Comparison of ENCODE assay signal across 1 cellular context in the genomic region with DNA sequence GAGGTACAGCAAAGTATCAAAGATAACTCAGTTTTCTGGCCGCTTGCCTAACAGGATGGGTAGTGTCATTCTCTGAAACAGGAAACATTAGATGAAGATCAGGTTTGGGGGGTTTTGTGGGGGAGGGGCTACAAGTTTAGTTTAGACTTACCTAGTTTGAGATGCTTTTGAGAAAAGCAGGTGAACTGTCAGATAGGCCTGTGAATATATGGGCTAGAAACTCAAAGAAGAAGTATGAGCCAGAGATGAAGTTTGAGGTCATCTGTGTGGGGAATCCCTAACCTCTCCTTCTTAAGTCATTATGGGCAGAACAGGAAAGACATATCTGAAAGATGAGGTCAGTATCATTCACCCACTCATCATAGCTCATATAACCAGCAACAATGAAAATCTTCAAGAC.
TF ChIP-seq lines count a peak whose summit lies in the region.

No MANE protein-coding gene starts in this region.

TF ChIP-seq in GM12878, 131 proteins besides CTCF, POLR2A, EP300 and RAD21 (continued from another document):
- TF ChIP-seq, protein P1, sequence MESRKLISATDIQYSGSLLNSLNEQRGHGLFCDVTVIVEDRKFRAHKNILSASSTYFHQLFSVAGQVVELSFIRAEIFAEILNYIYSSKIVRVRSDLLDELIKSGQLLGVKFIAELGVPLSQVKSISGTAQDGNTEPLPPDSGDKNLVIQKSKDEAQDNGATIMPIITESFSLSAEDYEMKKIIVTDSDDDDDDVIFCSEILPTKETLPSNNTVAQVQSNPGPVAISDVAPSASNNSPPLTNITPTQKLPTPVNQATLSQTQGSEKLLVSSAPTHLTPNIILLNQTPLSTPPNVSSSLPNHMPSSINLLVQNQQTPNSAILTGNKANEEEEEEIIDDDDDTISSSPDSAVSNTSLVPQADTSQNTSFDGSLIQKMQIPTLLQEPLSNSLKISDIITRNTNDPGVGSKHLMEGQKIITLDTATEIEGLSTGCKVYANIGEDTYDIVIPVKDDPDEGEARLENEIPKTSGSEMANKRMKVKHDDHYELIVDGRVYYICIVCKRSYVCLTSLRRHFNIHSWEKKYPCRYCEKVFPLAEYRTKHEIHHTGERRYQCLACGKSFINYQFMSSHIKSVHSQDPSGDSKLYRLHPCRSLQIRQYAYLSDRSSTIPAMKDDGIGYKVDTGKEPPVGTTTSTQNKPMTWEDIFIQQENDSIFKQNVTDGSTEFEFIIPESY (IDR thresholded peaks at IDR 0.05), result no peak
- TF ChIP-seq ZSCAN29 (IDR thresholded peaks at IDR 0.05) (no peak), ZNF217 (IDR thresholded peaks at IDR 0.05) (no peak), BACH1 (IDR thresholded peaks at IDR 0.05; ENCODE audit: borderline replicate concordance) (no peak), SRF (IDR thresholded peaks at IDR 0.05; ENCODE audit: low read depth in 2 of 2, low read length in 2 of 2) (no peak), FOXK2 (IDR thresholded peaks at IDR 0.05) (no peak), HDAC2 (IDR thresholded peaks at IDR 0.05) (no peak), ATF7 (IDR thresholded peaks at IDR 0.05; ENCODE audit: low read depth) (peak; percentile 68), MTA2 (IDR thresholded peaks at IDR 0.05; ENCODE audit: low read depth) (no peak), RELA (IDR thresholded peaks at IDR 0.05; ENCODE audit: borderline replicate concordance, partially characterized antibody) (no peak), FOS (IDR thresholded peaks at IDR 0.05; ENCODE audit: borderline replicate concordance, extremely low read depth, insufficient read length) (no peak), ZNF24 (IDR thresholded peaks at IDR 0.05) (no peak), SUZ12 (IDR thresholded peaks at IDR 0.05; ENCODE audit: unreplicated experiment) (no peak), IKZF1 (conservative IDR thresholded peaks at IDR 0.05) (no peak), TCF3 (IDR thresholded peaks at IDR 0.05; ENCODE audit: borderline replicate concordance, insufficient read depth, low read depth, low read length) (no peak), NR2C2 (IDR thresholded peaks at IDR 0.05; ENCODE audit: borderline replicate concordance, control insufficient read depth, insufficient read length, low read depth) (no peak), NFXL1 (IDR thresholded peaks at IDR 0.05; ENCODE audit: borderline replicate concordance) (no peak), CREB1 (IDR thresholded peaks at IDR 0.05; ENCODE audit: low read depth) (peak; percentile 95), ZBED1 (IDR thresholded peaks at IDR 0.05; ENCODE audit: borderline replicate concordance) (no peak), KDM1A (IDR thresholded peaks at IDR 0.05; ENCODE audit: borderline replicate concordance) (no peak), ZZZ3 (IDR thresholded peaks at IDR 0.05; ENCODE audit: control insufficient read depth, insufficient read length, low read depth) (no peak), JUNB (IDR thresholded peaks at IDR 0.05) (peak; percentile 39; the same call in 1 of the 2 replicates), DPF2 (IDR thresholded peaks at IDR 0.05) (no peak), ZNF274 (IDR thresholded peaks at IDR 0.05; ENCODE audit: insufficient read depth, insufficient read length) (no peak), HCFC1 (IDR thresholded peaks at IDR 0.05; ENCODE audit: low read length) (no peak), BHLHE40 (IDR thresholded peaks at IDR 0.05; ENCODE audit: borderline replicate concordance in 1 of 2, low read depth in 2 of 2, low read length in 1 of 2) (no peak), RUNX3 (IDR thresholded peaks at IDR 0.05; ENCODE audit: low read length) (peak; percentile 66), POU2F2 (IDR thresholded peaks at IDR 0.05; ENCODE audit: borderline replicate concordance, low read depth, low read length) (no peak), NFIC (IDR thresholded peaks at IDR 0.05; ENCODE audit: low read depth, low read length) (peak; percentile 77; the same call in 1 of the 2 replicates), GABPA (IDR thresholded peaks at IDR 0.05; ENCODE audit: low read depth) (peak; percentile 66; the same call in 1 of the 2 replicates), NR2C1 (IDR thresholded peaks at IDR 0.05) (no peak)
- TF ChIP-seq, protein P2, sequence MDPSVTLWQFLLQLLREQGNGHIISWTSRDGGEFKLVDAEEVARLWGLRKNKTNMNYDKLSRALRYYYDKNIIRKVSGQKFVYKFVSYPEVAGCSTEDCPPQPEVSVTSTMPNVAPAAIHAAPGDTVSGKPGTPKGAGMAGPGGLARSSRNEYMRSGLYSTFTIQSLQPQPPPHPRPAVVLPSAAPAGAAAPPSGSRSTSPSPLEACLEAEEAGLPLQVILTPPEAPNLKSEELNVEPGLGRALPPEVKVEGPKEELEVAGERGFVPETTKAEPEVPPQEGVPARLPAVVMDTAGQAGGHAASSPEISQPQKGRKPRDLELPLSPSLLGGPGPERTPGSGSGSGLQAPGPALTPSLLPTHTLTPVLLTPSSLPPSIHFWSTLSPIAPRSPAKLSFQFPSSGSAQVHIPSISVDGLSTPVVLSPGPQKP (IDR thresholded peaks at IDR 0.05; ENCODE audit: low read depth, low read length), result no peak
- TF ChIP-seq, protein P3, sequence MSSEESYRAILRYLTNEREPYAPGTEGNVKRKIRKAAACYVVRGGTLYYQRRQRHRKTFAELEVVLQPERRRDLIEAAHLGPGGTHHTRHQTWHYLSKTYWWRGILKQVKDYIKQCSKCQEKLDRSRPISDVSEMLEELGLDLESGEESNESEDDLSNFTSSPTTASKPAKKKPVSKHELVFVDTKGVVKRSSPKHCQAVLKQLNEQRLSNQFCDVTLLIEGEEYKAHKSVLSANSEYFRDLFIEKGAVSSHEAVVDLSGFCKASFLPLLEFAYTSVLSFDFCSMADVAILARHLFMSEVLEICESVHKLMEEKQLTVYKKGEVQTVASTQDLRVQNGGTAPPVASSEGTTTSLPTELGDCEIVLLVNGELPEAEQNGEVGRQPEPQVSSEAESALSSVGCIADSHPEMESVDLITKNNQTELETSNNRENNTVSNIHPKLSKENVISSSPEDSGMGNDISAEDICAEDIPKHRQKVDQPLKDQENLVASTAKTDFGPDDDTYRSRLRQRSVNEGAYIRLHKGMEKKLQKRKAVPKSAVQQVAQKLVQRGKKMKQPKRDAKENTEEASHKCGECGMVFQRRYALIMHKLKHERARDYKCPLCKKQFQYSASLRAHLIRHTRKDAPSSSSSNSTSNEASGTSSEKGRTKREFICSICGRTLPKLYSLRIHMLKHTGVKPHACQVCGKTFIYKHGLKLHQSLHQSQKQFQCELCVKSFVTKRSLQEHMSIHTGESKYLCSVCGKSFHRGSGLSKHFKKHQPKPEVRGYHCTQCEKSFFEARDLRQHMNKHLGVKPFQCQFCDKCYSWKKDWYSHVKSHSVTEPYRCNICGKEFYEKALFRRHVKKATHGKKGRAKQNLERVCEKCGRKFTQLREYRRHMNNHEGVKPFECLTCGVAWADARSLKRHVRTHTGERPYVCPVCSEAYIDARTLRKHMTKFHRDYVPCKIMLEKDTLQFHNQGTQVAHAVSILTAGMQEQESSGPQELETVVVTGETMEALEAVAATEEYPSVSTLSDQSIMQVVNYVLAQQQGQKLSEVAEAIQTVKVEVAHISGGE (CRISPR knock-in tag; IDR thresholded peaks at IDR 0.05), result no peak
- TF ChIP-seq, protein P4, sequence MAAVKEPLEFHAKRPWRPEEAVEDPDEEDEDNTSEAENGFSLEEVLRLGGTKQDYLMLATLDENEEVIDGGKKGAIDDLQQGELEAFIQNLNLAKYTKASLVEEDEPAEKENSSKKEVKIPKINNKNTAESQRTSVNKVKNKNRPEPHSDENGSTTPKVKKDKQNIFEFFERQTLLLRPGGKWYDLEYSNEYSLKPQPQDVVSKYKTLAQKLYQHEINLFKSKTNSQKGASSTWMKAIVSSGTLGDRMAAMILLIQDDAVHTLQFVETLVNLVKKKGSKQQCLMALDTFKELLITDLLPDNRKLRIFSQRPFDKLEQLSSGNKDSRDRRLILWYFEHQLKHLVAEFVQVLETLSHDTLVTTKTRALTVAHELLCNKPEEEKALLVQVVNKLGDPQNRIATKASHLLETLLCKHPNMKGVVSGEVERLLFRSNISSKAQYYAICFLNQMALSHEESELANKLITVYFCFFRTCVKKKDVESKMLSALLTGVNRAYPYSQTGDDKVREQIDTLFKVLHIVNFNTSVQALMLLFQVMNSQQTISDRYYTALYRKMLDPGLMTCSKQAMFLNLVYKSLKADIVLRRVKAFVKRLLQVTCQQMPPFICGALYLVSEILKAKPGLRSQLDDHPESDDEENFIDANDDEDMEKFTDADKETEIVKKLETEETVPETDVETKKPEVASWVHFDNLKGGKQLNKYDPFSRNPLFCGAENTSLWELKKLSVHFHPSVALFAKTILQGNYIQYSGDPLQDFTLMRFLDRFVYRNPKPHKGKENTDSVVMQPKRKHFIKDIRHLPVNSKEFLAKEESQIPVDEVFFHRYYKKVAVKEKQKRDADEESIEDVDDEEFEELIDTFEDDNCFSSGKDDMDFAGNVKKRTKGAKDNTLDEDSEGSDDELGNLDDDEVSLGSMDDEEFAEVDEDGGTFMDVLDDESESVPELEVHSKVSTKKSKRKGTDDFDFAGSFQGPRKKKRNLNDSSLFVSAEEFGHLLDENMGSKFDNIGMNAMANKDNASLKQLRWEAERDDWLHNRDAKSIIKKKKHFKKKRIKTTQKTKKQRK (IDR thresholded peaks at IDR 0.05; ENCODE audit: low read depth, low read length), result no peak
- TF ChIP-seq, protein P5, sequence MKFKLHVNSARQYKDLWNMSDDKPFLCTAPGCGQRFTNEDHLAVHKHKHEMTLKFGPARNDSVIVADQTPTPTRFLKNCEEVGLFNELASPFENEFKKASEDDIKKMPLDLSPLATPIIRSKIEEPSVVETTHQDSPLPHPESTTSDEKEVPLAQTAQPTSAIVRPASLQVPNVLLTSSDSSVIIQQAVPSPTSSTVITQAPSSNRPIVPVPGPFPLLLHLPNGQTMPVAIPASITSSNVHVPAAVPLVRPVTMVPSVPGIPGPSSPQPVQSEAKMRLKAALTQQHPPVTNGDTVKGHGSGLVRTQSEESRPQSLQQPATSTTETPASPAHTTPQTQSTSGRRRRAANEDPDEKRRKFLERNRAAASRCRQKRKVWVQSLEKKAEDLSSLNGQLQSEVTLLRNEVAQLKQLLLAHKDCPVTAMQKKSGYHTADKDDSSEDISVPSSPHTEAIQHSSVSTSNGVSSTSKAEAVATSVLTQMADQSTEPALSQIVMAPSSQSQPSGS (IDR thresholded peaks at IDR 0.05; ENCODE audit: low read length), result peak; percentile 46
- TF ChIP-seq, protein P6, sequence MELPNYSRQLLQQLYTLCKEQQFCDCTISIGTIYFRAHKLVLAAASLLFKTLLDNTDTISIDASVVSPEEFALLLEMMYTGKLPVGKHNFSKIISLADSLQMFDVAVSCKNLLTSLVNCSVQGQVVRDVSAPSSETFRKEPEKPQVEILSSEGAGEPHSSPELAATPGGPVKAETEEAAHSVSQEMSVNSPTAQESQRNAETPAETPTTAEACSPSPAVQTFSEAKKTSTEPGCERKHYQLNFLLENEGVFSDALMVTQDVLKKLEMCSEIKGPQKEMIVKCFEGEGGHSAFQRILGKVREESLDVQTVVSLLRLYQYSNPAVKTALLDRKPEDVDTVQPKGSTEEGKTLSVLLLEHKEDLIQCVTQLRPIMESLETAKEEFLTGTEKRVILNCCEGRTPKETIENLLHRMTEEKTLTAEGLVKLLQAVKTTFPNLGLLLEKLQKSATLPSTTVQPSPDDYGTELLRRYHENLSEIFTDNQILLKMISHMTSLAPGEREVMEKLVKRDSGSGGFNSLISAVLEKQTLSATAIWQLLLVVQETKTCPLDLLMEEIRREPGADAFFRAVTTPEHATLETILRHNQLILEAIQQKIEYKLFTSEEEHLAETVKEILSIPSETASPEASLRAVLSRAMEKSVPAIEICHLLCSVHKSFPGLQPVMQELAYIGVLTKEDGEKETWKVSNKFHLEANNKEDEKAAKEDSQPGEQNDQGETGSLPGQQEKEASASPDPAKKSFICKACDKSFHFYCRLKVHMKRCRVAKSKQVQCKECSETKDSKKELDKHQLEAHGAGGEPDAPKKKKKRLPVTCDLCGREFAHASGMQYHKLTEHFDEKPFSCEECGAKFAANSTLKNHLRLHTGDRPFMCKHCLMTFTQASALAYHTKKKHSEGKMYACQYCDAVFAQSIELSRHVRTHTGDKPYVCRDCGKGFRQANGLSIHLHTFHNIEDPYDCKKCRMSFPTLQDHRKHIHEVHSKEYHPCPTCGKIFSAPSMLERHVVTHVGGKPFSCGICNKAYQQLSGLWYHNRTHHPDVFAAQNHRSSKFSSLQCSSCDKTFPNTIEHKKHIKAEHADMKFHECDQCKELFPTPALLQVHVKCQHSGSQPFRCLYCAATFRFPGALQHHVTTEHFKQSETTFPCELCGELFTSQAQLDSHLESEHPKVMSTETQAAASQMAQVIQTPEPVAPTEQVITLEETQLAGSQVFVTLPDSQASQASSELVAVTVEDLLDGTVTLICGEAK (IDR thresholded peaks at IDR 0.05; ENCODE audit: borderline replicate concordance), result no peak
- TF ChIP-seq, protein P7, sequence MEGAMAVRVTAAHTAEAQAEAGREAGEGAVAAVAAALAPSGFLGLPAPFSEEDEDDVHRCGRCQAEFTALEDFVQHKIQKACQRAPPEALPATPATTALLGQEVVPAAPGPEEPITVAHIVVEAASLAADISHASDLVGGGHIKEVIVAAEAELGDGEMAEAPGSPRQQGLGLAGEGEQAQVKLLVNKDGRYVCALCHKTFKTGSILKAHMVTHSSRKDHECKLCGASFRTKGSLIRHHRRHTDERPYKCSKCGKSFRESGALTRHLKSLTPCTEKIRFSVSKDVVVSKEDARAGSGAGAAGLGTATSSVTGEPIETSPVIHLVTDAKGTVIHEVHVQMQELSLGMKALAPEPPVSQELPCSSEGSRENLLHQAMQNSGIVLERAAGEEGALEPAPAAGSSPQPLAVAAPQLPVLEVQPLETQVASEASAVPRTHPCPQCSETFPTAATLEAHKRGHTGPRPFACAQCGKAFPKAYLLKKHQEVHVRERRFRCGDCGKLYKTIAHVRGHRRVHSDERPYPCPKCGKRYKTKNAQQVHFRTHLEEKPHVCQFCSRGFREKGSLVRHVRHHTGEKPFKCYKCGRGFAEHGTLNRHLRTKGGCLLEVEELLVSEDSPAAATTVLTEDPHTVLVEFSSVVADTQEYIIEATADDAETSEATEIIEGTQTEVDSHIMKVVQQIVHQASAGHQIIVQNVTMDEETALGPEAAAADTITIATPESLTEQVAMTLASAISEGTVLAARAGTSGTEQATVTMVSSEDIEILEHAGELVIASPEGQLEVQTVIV (IDR thresholded peaks at IDR 0.05; ENCODE audit: borderline replicate concordance, partially characterized antibody), result no peak
